ENCODE assay signal across 1 cellular context in the genomic region with DNA sequence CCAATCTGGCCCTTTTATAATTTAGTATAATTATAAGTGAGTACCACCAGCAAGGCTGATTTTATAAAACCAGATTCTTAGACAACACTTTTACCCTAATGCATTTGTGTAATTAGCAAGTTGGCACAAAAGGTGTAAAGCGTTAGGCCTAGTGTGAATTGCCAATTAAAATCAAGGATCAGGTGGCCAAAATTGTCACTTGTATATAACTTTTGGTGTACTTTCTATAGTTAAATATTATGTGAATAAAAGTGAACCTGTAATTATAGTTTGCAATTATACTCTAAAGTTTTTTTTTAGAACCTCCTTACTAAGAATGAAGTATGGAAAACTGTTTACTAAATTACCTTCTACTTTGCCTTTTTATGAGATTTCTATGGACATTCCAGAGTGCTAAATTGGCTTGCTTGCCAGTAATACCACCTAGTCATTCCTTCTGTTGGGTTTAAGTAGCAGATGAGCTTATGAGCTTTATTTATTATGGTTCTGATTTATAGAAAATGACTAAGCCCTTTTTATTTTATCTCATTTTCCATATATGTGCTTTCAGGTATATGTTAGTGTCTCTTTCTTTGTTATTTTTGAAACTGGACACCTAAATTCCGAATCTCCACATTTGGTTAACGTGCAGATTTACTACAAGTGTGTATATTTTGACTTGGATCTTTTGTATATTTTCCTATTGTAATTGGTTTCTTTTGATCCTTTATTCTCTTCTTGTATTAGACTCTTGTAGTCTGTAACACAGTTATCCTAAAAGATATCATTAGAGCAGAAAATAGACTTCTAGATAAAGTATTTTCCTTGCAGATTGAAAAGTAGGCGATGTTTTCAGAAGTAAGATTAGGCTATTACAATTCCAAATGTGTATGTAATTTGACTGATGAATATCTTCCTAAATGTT.
TF ChIP-seq lines count a peak whose summit lies in the region.

No MANE protein-coding gene starts in this region.

TF ChIP-seq in GM12878, 131 proteins besides CTCF, POLR2A, EP300 and RAD21:
- TF ChIP-seq MYC (IDR thresholded peaks at IDR 0.05; ENCODE audit: insufficient read depth, insufficient read length, insufficient replicate concordance, low read length, severe bottlenecking) (no peak), ESRRA (IDR thresholded peaks at IDR 0.05; ENCODE audit: low read length) (no peak), ETV6 (conservative IDR thresholded peaks at IDR 0.05 in 1 of 2, IDR thresholded peaks at IDR 0.05 in 1 of 2; ENCODE audit: borderline replicate concordance in 1 of 2, low read depth in 1 of 2) (no peak), TARDBP (IDR thresholded peaks at IDR 0.05; ENCODE audit: borderline replicate concordance) (no peak), SUZ12 (IDR thresholded peaks at IDR 0.05; ENCODE audit: unreplicated experiment) (no peak), SMAD1 (IDR thresholded peaks at IDR 0.05; ENCODE audit: low read depth, partially characterized antibody) (no peak), MYB (IDR thresholded peaks at IDR 0.05; ENCODE audit: borderline replicate concordance, low read depth, low read length) (no peak), DPF2 (IDR thresholded peaks at IDR 0.05) (no peak), RUNX3 (IDR thresholded peaks at IDR 0.05; ENCODE audit: low read length) (no peak), MXI1 (IDR thresholded peaks at IDR 0.05; ENCODE audit: low read depth, low read length) (no peak), LARP7 (IDR thresholded peaks at IDR 0.05) (no peak)
TF ChIP-seq in GM12878: peak in this region for 0.
